Comparison of ENCODE assay signal across 1 cellular context in genomic region chr11:113553905-113554304, GRCh38.
TF ChIP-seq lines count a peak whose summit lies in the region.

No MANE protein-coding gene starts in this region.

TF ChIP-seq in SK-N-SH treated with all-trans-retinoic acid at 6 μM for 48 hours, 23 proteins besides CTCF, POLR2A, EP300 and RAD21 (continued from another document):
- TF ChIP-seq CREB5 (CRISPR knock-in tag; IDR thresholded peaks at IDR 0.05; ENCODE audit: low read depth): no peak
